In the genomic region with DNA sequence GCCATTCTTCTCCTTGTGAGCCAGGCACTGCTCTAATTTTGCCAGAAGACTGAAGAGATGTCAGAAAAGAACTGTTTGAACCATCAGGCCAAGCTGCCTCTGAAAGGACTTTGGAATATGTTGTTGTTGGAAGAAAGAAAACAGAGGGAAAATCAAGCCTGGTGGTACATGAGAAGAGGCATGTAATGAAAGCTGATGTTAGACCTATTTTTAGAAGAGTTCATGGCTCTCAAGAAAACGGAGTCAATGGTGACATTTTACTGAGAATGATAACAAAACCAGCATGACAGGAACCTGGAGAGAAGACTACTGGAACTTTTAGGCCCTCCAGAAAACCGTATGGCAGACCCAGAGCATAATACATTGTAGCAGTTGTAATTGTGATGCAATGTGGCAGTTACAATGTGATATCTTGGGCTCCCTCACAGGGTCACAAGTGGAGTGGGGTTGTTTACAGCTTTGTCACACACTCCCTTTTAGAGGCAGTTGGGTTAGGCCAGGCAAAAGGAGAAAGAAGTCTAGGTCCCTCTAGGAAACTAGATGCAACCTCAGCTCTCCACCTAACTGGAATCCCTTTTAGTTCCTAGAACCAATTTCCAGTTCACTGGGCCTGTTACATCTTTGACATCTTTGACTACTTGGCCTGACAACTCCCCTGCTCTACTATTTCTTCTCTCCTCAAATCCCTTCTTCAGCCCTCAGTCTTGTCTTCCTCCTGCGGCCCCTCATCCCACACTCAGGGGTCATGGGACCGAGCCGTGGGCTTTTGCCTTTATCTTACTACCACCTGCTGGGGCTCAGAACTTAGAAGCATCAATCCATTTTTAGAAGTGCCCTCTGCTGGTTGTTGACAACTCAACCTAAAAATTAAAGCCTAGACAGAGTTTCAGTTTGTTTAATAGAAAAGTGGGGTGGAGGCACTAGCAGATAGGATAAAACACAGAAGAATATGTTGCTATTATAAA, we compare ENCODE assay signal across 8 cellular contexts.
A peak's percentile ranks its signal among the peaks of the same experiment; 100 is the strongest.
DNase-seq lines count a peak whose midpoint lies in the region; ATAC-seq, FAIRE-seq and TF ChIP-seq lines count a peak whose summit lies in the region.

No MANE protein-coding gene starts in this region.

- peak; percentile 3 for DNase-seq in Calu3
- DNase-seq in NB4 (ENCODE audit: low read depth), result peak; percentile 62
- peak; percentile 10 for DNase-seq in cerebellar cortex (ENCODE audit: low spot score)
- DNase-seq in pancreas, result no peak
- no peak for DNase-seq in DMS114 treated with DMSO at 0.1 percent for 48 hours (lab: John Stamatoyannopoulos, UW; ENCODE audit: unreplicated experiment)

- H3K4me1 ChIP-seq in pancreas, result no peaks in the 10 kb centered on the region

- peak; percentile 55 for ATAC-seq in GM19467 (IDR thresholded peaks at IDR 0.05; ENCODE audit: unreplicated experiment)
- ATAC-seq in pancreas, result peak in 3 of 4 donors; percentile 26 to 47 (median 40)
- ATAC-seq in HG03135 (IDR thresholded peaks at IDR 0.05; ENCODE audit: unreplicated experiment), result no peak
- ATAC-seq in GM21515 (IDR thresholded peaks at IDR 0.05; ENCODE audit: unreplicated experiment), result no peak

- no peak overlapping the region for H3K27ac ChIP-seq in pancreas

- FAIRE-seq in pancreas (lab: Jason Lieb, UNC), result no peak

- peaks cover 8% of the 10 kb centered on the region for H3K4me1 Mint-ChIP-seq in Calu3 (ENCODE audit: low read depth, unreplicated experiment)

- no peak overlapping the region for H3K4me3 ChIP-seq in NB4 (ENCODE audit: low read depth, low read length)
- no peak overlapping the region for H3K4me3 ChIP-seq in pancreas

- TF ChIP-seq CTCF in Calu3 (IDR thresholded peaks at IDR 0.05; ENCODE audit: unreplicated experiment) (no peak), NB4 (IDR thresholded peaks at IDR 0.05; ENCODE audit: low read depth, low read length) (peak; percentile 52), pancreas (IDR thresholded peaks at IDR 0.05) (no peak)

- 47 to 61% methylated on average over 5 of the region's 5 CpGs for WGBS in pancreas, 2 donors

- intact Hi-C loops in Calu3 (cut with micrococcal nuclease; ENCODE audit: unreplicated experiment), result loop anchor here (1.0 kb wide), 1 partner anchor 162 kb away; no protein-coding TSS in a partner anchor
- intact Hi-C loops in pancreas (cut with DNase I), result no loop called here

- CTCF ChIA-PET in Calu3 (lab: Charles Lee), result no interaction called here

- peaks cover 4% of the 10 kb centered on the region for H3K9me3 Mint-ChIP-seq in Calu3 (ENCODE audit: low read depth, unreplicated experiment)

- no peaks in the 10 kb centered on the region for H3K27me3 ChIP-seq in pancreas

- no peak overlapping the region for H3K4me3 Mint-ChIP-seq in Calu3 (ENCODE audit: low read depth, unreplicated experiment)

- H3K9me3 ChIP-seq in pancreas, result no peaks in the 10 kb centered on the region

- no peaks in the 10 kb centered on the region for H3K27me3 Mint-ChIP-seq in Calu3 (ENCODE audit: unreplicated experiment)

- no TSS peak for BruUV-seq in Calu3 (replicated peaks; lab: Mats Ljungman, UMichigan)

- no peaks in the 10 kb centered on the region for H3K36me3 ChIP-seq in pancreas

- peaks cover 5% of the 10 kb centered on the region for H3K36me3 Mint-ChIP-seq in Calu3 (ENCODE audit: insufficient read depth, unreplicated experiment)

- H3K27ac Mint-ChIP-seq in Calu3 (ENCODE audit: unreplicated experiment), result no peak overlapping the region

- no peak for TF ChIP-seq POLR2A in NB4 (IDR thresholded peaks at IDR 0.05; ENCODE audit: extremely low read depth, insufficient read length)

Comparison
In these comparisons a context has a peak if more than half of its experiments do, and no peak if none do; other contexts are left out.
1. DNase-seq: peak in Calu3 (single experiment), NB4 (single experiment) and cerebellar cortex (single experiment); none in pancreas (0 of 6) and DMS114 treated with DMSO at 0.1 percent for 48 hours (single experiment).
2. ATAC-seq: peak in GM19467 (single experiment) and pancreas (3 of 4); none in HG03135 (single experiment) and GM21515 (single experiment).